Comparison of ENCODE assay signal across 1 cellular context in genomic region chr17:81287155-81287554, GRCh38.
TF ChIP-seq lines count a peak whose summit lies in the region.

No MANE protein-coding gene starts in this region.

TF ChIP-seq in GM23338, 12 proteins besides CTCF, POLR2A, EP300 and RAD21:
- no peak for TF ChIP-seq REST (IDR thresholded peaks at IDR 0.05; ENCODE audit: unreplicated experiment)
- no peak for TF ChIP-seq ZNF114 (CRISPR knock-in tag; IDR thresholded peaks at IDR 0.05)
- no peak for TF ChIP-seq STAT1 (IDR thresholded peaks at IDR 0.05; ENCODE audit: unreplicated experiment)
- no peak for TF ChIP-seq POLR2AphosphoS5 (IDR thresholded peaks at IDR 0.05; ENCODE audit: low read depth)
- TF ChIP-seq ZNF462 (CRISPR knock-in tag; IDR thresholded peaks at IDR 0.05): no peak
- no peak for TF ChIP-seq EZH2phosphoT487 (IDR thresholded peaks at IDR 0.05; ENCODE audit: unreplicated experiment)
- no peak for TF ChIP-seq EZH2 (IDR thresholded peaks at IDR 0.05; ENCODE audit: low read depth, unreplicated experiment)
- TF ChIP-seq ETS1 (IDR thresholded peaks at IDR 0.05): no peak
- TF ChIP-seq ZNF331 (CRISPR knock-in tag; IDR thresholded peaks at IDR 0.05; ENCODE audit: low read depth): no peak
- no peak for TF ChIP-seq JUNB (IDR thresholded peaks at IDR 0.05; ENCODE audit: unreplicated experiment)
